ENCODE assay signal across 8 cellular contexts in genomic region chr22:19942071-19942885, GRCh38. TPM values are rescaled to one million over a fixed set of nuclear protein-coding genes. Genes with fewer than 3 reads are reported as not detected.
DNase-seq lines count a peak whose midpoint lies in the region; ATAC-seq and TF ChIP-seq lines count a peak whose summit lies in the region.

No MANE protein-coding gene starts in this region.

- H3K36me3 ChIP-seq in MG63 (peaks cover 17% of the 10 kb centered on the region), heart right ventricle (peaks cover 0 to 11% (median 0%) of the 10 kb centered on the region in 9 donors), trophoblast cell (ENCODE audit: control insufficient read depth in 1 of 2, insufficient read depth in 2 of 2, low read length in 2 of 2) (no peaks in the 10 kb centered on the region)

- H3K23ac ChIP-seq in trophoblast cell (ENCODE audit: low read length) = no peak overlapping the region

- H2BK120ac ChIP-seq in trophoblast cell (ENCODE audit: insufficient read depth, low read length, poor library complexity) = peak overlapping the region; percentile 57

- H3K4me3 ChIP-seq in MG63 = peak overlapping the region; percentile 76
- H3K4me3 ChIP-seq in heart right ventricle = peak overlapping the region; percentile 68 to 97 (median 88)
- no peak overlapping the region for H3K4me3 ChIP-seq in trophoblast cell (ENCODE audit: low read depth, low read length)

- H3K27ac Mint-ChIP-seq in activated naive CD4-positive, alpha-beta T cell treated with anti-CD3 and anti-CD28 coated beads, Interleukin-2, amount 50 U/mL, for 72 hours = peak overlapping the region; percentile 95 to 99

- no peak overlapping the region for H2BK5ac ChIP-seq in trophoblast cell (ENCODE audit: low read depth, low read length, poor library complexity)

- H3K4ac ChIP-seq in trophoblast cell (ENCODE audit: low read depth, low read length) = peak overlapping the region; percentile 23

- peak overlapping the region; percentile 10 for H2AK5ac ChIP-seq in trophoblast cell (ENCODE audit: low read length)

- peak overlapping the region; percentile 69 for H4K8ac ChIP-seq in trophoblast cell (ENCODE audit: low read depth, low read length)

- intact Hi-C loops in heart right ventricle (cut with DNase I) = no loop called here

- H3K4me1 ChIP-seq in heart right ventricle = peaks cover 18 to 61% (median 38%) of the 10 kb centered on the region in 9 donors
- H3K4me1 ChIP-seq in trophoblast cell (ENCODE audit: control insufficient read depth in 1 of 2, insufficient read depth in 2 of 2, low read length in 2 of 2) = peaks cover 12 to 17% of the 10 kb centered on the region in 2 experiments

- no peak for TF ChIP-seq CTCF in heart right ventricle (IDR thresholded peaks at IDR 0.05)

- no peak overlapping the region for H4K12ac ChIP-seq in trophoblast cell (ENCODE audit: low read depth, low read length)

- DNase-seq in NCI-H82 (lab: John Stamatoyannopoulos, UW) (peak; percentile 61), NCI-H82 treated with DMSO at 0.1 percent for 48 hours (lab: John Stamatoyannopoulos, UW; ENCODE audit: unreplicated experiment) (no peak), MG63 (peak; percentile 52), heart right ventricle (peak in 1 of 2 donors; percentile 44), trophoblast cell (peak in 1 of 2 donors; percentile 16), NCI-H524 treated with DMSO at 0.1 percent for 48 hours (lab: John Stamatoyannopoulos, UW) (no peak)
- DNase-seq in activated naive CD4-positive, alpha-beta T cell treated with anti-CD3 and anti-CD28 coated beads, Interleukin-2, amount 50 U/mL, for 72 hours (ENCODE audit: low spot score in 2 of 2) = no peak

- H3K36me3 Mint-ChIP-seq in activated naive CD4-positive, alpha-beta T cell treated with anti-CD3 and anti-CD28 coated beads, Interleukin-2, amount 50 U/mL, for 72 hours = peaks cover 12 to 27% of the 10 kb centered on the region in 2 donors

- peaks cover 5% of the 10 kb centered on the region for H3K79me1 ChIP-seq in trophoblast cell (ENCODE audit: low read length)

- peak overlapping the region; percentile 9 for H2AFZ ChIP-seq in trophoblast cell (ENCODE audit: insufficient read depth, low read length, poor library complexity)

- H3K79me2 ChIP-seq in trophoblast cell (ENCODE audit: control insufficient read depth, insufficient read depth, low read length, poor library complexity) = no peaks in the 10 kb centered on the region

- no peak overlapping the region for H3K9ac ChIP-seq in trophoblast cell (ENCODE audit: low read length)

- H3K9me3 Mint-ChIP-seq in activated naive CD4-positive, alpha-beta T cell treated with anti-CD3 and anti-CD28 coated beads, Interleukin-2, amount 50 U/mL, for 72 hours = no peaks in the 10 kb centered on the region

- ATAC-seq in activated naive CD4-positive, alpha-beta T cell treated with anti-CD3 and anti-CD28 coated beads, Interleukin-2, amount 50 U/mL, for 72 hours = peak; percentile 39 to 43
- ATAC-seq in heart right ventricle (peak; percentile 43 to 70 (median 65)), GM18909 (IDR thresholded peaks at IDR 0.05; ENCODE audit: poor library complexity, unreplicated experiment) (no peak)

- 0 to 2% methylated on average over 8 of the region's 8 CpGs for WGBS in heart right ventricle, 2 donors
- WGBS in trophoblast cell (ENCODE audit: extremely low coverage, insufficient coverage, insufficient read length) = no CpG with 5 or more reads among the region's 8 CpGs

- peak overlapping the region; percentile 13 for H3K18ac ChIP-seq in trophoblast cell (ENCODE audit: low read length)

- H3K9me3 ChIP-seq in MG63 = no peaks in the 10 kb centered on the region
- no peaks in the 10 kb centered on the region for H3K9me3 ChIP-seq in heart right ventricle
- no peaks in the 10 kb centered on the region for H3K9me3 ChIP-seq in trophoblast cell (ENCODE audit: insufficient read depth, low read depth, low read length)

- H3K4me2 ChIP-seq in trophoblast cell (ENCODE audit: low read length) = peak overlapping the region; percentile 31

- peak overlapping the region; percentile 85 to 98 (median 95) for H3K27ac ChIP-seq in heart right ventricle
- H3K27ac ChIP-seq in trophoblast cell (ENCODE audit: low read depth, low read length) = peak overlapping the region; percentile 53

- H3K27me3 ChIP-seq in MG63 (no peaks in the 10 kb centered on the region), heart right ventricle (no peaks in the 10 kb centered on the region), trophoblast cell (ENCODE audit: insufficient read depth, low read length) (no peaks in the 10 kb centered on the region)

- H2BK12ac ChIP-seq in trophoblast cell (ENCODE audit: low read length) = peak overlapping the region; percentile 56

- peak overlapping the region; percentile 58 for H4K91ac ChIP-seq in trophoblast cell (ENCODE audit: low read depth, low read length)

- peak overlapping the region; percentile 38 for H3K14ac ChIP-seq in trophoblast cell (ENCODE audit: low read length)

RNA-seq across cellular contexts. Expression of gene TXNRD2, which starts 0.7 kb away (rescaled TPM):
- total RNA-seq in MG63 (2014; rRNA removed; shearing (Covaris generic); ENCODE audit: low replicate concordance) = 52.7 and 61.8 TPM in 2 replicates
- 10 to 100 TPM in 1 of 2 donors, 1 to 10 TPM in 1; 4.6 to 33.0 TPM for total RNA-seq in activated naive CD4-positive, alpha-beta T cell treated with anti-CD3 and anti-CD28 coated beads, Interleukin-2, amount 50 U/mL, for 72 hours
- total RNA-seq in heart right ventricle = 10 to 100 TPM; 28.5 to 59.9 (median 35.0) TPM
- polyA plus RNA-seq in heart right ventricle = 100 to 1,000 TPM in 1 of 2 donors, 10 to 100 TPM in 1; 25.8 to 103 TPM
- polyA plus RNA-seq in trophoblast cell (2013) = 2.2 and 2.6 TPM in 2 replicates

RNA-seq across cellular contexts. Expression of gene COMT, which starts 0.7 kb away (rescaled TPM):
- 178 and 263 TPM in 2 replicates for total RNA-seq in MG63 (2014; rRNA removed; shearing (Covaris generic); ENCODE audit: low replicate concordance)
- 100 to 1,000 TPM in 1 of 2 donors, 10 to 100 TPM in 1; 39.7 to 113 TPM for total RNA-seq in activated naive CD4-positive, alpha-beta T cell treated with anti-CD3 and anti-CD28 coated beads, Interleukin-2, amount 50 U/mL, for 72 hours
- total RNA-seq in heart right ventricle = 100 to 1,000 TPM in 5 of 10 donors, 10 to 100 TPM in 5; 72.5 to 128 (median 101) TPM
- 100 to 1,000 TPM in 1 of 2 donors, 10 to 100 TPM in 1; 42.9 to 273 TPM for polyA plus RNA-seq in heart right ventricle
- polyA plus RNA-seq in trophoblast cell (2013) = 16.0 and 18.0 TPM in 2 replicates

Comparison
In these comparisons a context has a peak if more than half of its experiments do, and no peak if none do; other contexts are left out.
1. DNase-seq: peak in NCI-H82 (single experiment) and MG63 (single experiment); none in NCI-H82 treated with DMSO at 0.1 percent for 48 hours (single experiment), activated naive CD4-positive, alpha-beta T cell treated with anti-CD3 and anti-CD28 coated beads, Interleukin-2, amount 50 U/mL, for 72 hours (0 of 2) and NCI-H524 treated with DMSO at 0.1 percent for 48 hours (single experiment).